8 cellular contexts compared by ENCODE assay signal in the genomic region with DNA sequence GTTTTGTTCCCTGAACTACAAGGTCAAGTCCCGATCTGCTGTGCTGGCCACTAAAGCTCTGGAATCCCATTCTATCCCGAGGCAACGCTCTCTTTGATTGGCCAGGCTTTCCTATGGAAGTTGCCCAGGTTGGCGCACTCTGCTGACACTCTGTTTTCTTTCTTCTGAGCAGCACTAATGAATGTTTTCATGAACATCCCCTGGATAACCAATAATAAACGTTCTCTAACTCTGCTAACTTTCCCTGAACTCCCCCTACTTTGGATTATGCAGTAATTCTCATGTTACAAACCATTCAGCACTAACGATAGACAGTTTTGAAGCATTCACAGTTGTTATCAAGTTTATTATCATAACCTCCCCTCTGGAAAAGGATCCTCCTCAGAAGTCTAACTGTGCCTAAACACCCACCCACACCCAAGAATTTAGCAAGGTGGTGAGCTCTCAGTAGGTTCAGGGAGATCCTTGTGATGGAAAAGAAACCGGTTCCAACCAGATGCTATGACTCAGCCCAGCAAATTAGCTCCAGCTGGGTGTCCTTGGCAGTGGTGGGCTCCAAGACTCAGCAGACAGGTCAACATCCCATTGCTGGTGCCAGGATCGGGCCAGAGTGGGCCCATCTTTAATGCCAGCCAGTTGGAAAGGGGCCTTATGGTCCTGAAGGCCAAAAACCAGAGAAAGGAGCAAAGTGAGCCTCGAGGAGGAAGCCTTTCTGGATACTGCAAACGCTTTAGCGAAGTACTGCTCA.
DNase-seq lines count a peak whose midpoint lies in the region; ATAC-seq and TF ChIP-seq lines count a peak whose summit lies in the region.

No MANE protein-coding gene starts in this region.

- no peaks in the 10 kb centered on the region for H3K36me3 ChIP-seq in naive thymus-derived CD4-positive, alpha-beta T cell (ENCODE audit: control insufficient read depth in 2 of 3, insufficient read depth in 3 of 3, low read length in 3 of 3)

- H3K27me3 ChIP-seq in naive thymus-derived CD4-positive, alpha-beta T cell (ENCODE audit: control insufficient read depth in 2 of 2, insufficient read depth in 2 of 2, low read length in 2 of 2), result no peaks in the 10 kb centered on the region

- H3K4me1 ChIP-seq in naive thymus-derived CD4-positive, alpha-beta T cell (ENCODE audit: control insufficient read depth in 2 of 2, insufficient read depth in 2 of 2, low read length in 2 of 2), result peaks cover 12 to 20% of the 10 kb centered on the region in 2 donors

- peak overlapping the region; percentile 39 for H3K4me3 ChIP-seq in AG10803 (ENCODE audit: low read length)
- no peak overlapping the region for H3K4me3 ChIP-seq in naive thymus-derived CD4-positive, alpha-beta T cell (ENCODE audit: low read length)

- peak overlapping the region; percentile 70 for H3K27ac ChIP-seq in naive thymus-derived CD4-positive, alpha-beta T cell (ENCODE audit: low read depth, low read length)

- peak overlapping the region; percentile 90 to 97 for H3K27ac Mint-ChIP-seq in effector memory CD8-positive, alpha-beta T cell
- peak overlapping the region in 8 of 9 donors; percentile 0 to 98 (median 68) for H3K27ac Mint-ChIP-seq in naive thymus-derived CD4-positive, alpha-beta T cell
- H3K27ac Mint-ChIP-seq in glutamatergic neuron (ENCODE audit: unreplicated experiment), result no peak overlapping the region

- DNase-seq in AG10803 (ENCODE audit: low read depth), result peak; percentile 71
- DNase-seq in NCI-H446 (lab: John Stamatoyannopoulos, UW), result peak; percentile 70 to 92
- no peak for DNase-seq in effector memory CD8-positive, alpha-beta T cell
- no peak for DNase-seq in naive thymus-derived CD4-positive, alpha-beta T cell
- no peak for DNase-seq in D341Med (ENCODE audit: low spot score)
- no peak for DNase-seq in superior temporal gyrus (ENCODE audit: extremely low spot score)
- no peak for DNase-seq in glutamatergic neuron

- H3K4me3 Mint-ChIP-seq in effector memory CD8-positive, alpha-beta T cell, result peak overlapping the region; percentile 41 to 59
- peak overlapping the region in 3 of 10 donors; percentile 32 to 88 (median 61) for H3K4me3 Mint-ChIP-seq in naive thymus-derived CD4-positive, alpha-beta T cell
- H3K4me3 Mint-ChIP-seq in glutamatergic neuron (ENCODE audit: unreplicated experiment), result no peak overlapping the region

- peaks cover 3% of the 10 kb centered on the region for H3K36me3 Mint-ChIP-seq in effector memory CD8-positive, alpha-beta T cell (ENCODE audit: insufficient read depth)
- H3K36me3 Mint-ChIP-seq in naive thymus-derived CD4-positive, alpha-beta T cell, result peaks cover 14 to 27% (median 22%) of the 10 kb centered on the region in 5 donors
- H3K36me3 Mint-ChIP-seq in glutamatergic neuron (ENCODE audit: unreplicated experiment), result no peaks in the 10 kb centered on the region

- H3K4me1 Mint-ChIP-seq in effector memory CD8-positive, alpha-beta T cell (ENCODE audit: low read depth in 2 of 2), result peaks cover 40 to 49% of the 10 kb centered on the region in 2 donors
- H3K4me1 Mint-ChIP-seq in naive thymus-derived CD4-positive, alpha-beta T cell, result peaks cover 29 to 52% (median 44%) of the 10 kb centered on the region in 7 donors
- peaks cover 24% of the 10 kb centered on the region for H3K4me1 Mint-ChIP-seq in glutamatergic neuron (ENCODE audit: low read depth, unreplicated experiment)

- H3K9me3 Mint-ChIP-seq in effector memory CD8-positive, alpha-beta T cell, result no peaks in the 10 kb centered on the region
- H3K9me3 Mint-ChIP-seq in naive thymus-derived CD4-positive, alpha-beta T cell, result peaks cover 0 to 3% (median 0%) of the 10 kb centered on the region in 11 donors
- peaks cover 2% of the 10 kb centered on the region for H3K9me3 Mint-ChIP-seq in glutamatergic neuron (ENCODE audit: unreplicated experiment)

- intact Hi-C loops in naive thymus-derived CD4-positive, alpha-beta T cell (cut with micrococcal nuclease), result loop anchor here in 1 of 2 donors (10.0 kb wide), 1 partner anchor 1301 kb away; the partner anchor contains the start of gene UBN2

- no peaks in the 10 kb centered on the region for H3K9me3 ChIP-seq in naive thymus-derived CD4-positive, alpha-beta T cell (ENCODE audit: control insufficient read depth in 2 of 3, low read length in 3 of 3)

- no peaks in the 10 kb centered on the region for H3K27me3 Mint-ChIP-seq in effector memory CD8-positive, alpha-beta T cell
- no peaks in the 10 kb centered on the region for H3K27me3 Mint-ChIP-seq in naive thymus-derived CD4-positive, alpha-beta T cell
- peaks cover 2% of the 10 kb centered on the region for H3K27me3 Mint-ChIP-seq in glutamatergic neuron (ENCODE audit: unreplicated experiment)

- POLR2A ChIA-PET in naive thymus-derived CD4-positive, alpha-beta T cell (lab: Charles Lee), result no interaction called here

- TF ChIP-seq CTCF in AG10803 (conservative IDR thresholded peaks at IDR 0.05; ENCODE audit: low read length) (no peak), glutamatergic neuron (IDR thresholded peaks at IDR 0.05; ENCODE audit: partially characterized antibody, unreplicated experiment) (no peak)

- CTCF ChIA-PET in naive thymus-derived CD4-positive, alpha-beta T cell (lab: Charles Lee), result interaction anchor here (0.9 to 3.2 kb wide), 3 partner anchors 29 to 69 kb away, joined by 3 to 13 read pairs (median 4); partner anchors contain the start of gene CREB3L2

- ATAC-seq in effector memory CD8-positive, alpha-beta T cell (replicated peaks), result no peak
- ATAC-seq in naive thymus-derived CD4-positive, alpha-beta T cell, result no peak
- no peak for ATAC-seq in GM21619 (IDR thresholded peaks at IDR 0.05; ENCODE audit: unreplicated experiment)

Comparison
In these comparisons a context has a peak if more than half of its experiments do, and no peak if none do; other contexts are left out.
1. DNase-seq: peak in AG10803 (single experiment) and NCI-H446 (2 of 2); none in effector memory CD8-positive, alpha-beta T cell (0 of 3), naive thymus-derived CD4-positive, alpha-beta T cell (0 of 9), D341Med (single experiment), superior temporal gyrus (single experiment) and glutamatergic neuron (single experiment).